In the genomic region with DNA sequence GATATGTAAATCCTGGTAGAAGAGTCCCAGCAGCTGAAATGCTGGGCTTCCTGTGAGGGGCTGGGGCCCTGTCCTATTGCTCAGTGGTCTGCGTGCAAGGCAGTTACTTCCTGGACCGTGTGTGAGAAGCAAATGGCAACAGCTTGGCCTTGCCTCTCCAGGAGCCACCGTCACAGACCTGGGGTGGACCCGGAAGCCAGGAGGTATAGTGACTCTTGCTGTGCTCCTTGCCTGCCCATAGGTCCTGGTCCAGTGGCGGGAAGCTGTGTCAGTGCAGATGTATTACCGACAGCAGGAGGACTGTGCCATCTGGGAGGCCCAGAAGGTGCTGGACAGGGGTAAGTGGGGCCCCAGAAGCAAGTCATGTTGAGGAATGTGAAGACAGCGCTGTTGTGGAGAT, we compare ENCODE assay signal across 1 cellular context.
TF ChIP-seq lines count a peak whose summit lies in the region.

No MANE protein-coding gene starts in this region.

TF ChIP-seq in SK-N-SH, 30 proteins besides CTCF, POLR2A, EP300 and RAD21:
- TF ChIP-seq RXRA (IDR thresholded peaks at IDR 0.05; ENCODE audit: borderline replicate concordance, low read depth), result no peak
- no peak for TF ChIP-seq SIN3A (IDR thresholded peaks at IDR 0.05; ENCODE audit: borderline replicate concordance, low read depth, low read length)
- no peak for TF ChIP-seq YY1 (IDR thresholded peaks at IDR 0.05; ENCODE audit: low read depth)
- TF ChIP-seq NRF1 (IDR thresholded peaks at IDR 0.05; ENCODE audit: low read depth, low read length), result no peak
- TF ChIP-seq, protein P1, sequence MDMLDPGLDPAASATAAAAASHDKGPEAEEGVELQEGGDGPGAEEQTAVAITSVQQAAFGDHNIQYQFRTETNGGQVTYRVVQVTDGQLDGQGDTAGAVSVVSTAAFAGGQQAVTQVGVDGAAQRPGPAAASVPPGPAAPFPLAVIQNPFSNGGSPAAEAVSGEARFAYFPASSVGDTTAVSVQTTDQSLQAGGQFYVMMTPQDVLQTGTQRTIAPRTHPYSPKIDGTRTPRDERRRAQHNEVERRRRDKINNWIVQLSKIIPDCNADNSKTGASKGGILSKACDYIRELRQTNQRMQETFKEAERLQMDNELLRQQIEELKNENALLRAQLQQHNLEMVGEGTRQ (IDR thresholded peaks at IDR 0.05; ENCODE audit: borderline replicate concordance, low read depth, low read length), result no peak
- TF ChIP-seq POLR2AphosphoS5 (IDR thresholded peaks at IDR 0.05; ENCODE audit: low read depth, low read length), result no peak
- TF ChIP-seq ELF1 (IDR thresholded peaks at IDR 0.05), result no peak
TF ChIP-seq in SK-N-SH: peak in this region for 0.
